ENCODE assay signal across 8 cellular contexts in the genomic region with DNA sequence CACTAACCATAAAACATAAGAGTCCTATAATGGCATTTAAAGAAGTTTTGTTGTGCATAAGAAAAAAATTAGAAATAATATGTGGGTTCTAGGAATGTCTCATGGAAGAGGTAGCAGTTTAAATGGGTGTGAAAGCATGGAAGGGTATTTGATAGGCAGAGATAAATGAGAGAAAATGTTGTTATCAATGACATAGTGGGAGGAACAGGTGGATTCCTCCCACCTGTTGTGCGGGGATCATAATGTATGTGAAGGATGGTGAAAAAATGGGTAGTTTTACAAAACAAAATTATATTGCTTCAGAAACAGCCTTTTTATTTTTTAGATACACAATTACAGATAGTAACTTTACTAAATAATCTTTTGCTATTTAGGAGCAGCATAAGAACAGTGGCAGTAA.
"Had no signal": no experiment of that assay in that cellular context is flagged by ENCODE, and none has a peak within 500 bp of the region (broad histone marks: within the 10 kb centered on the region; RNA-seq: fewer than 3 reads in every experiment).

No MANE protein-coding gene starts in this region.

- H3K9me3 ChIP-seq: HAP-1 had no signal

- H3K4me3 ChIP-seq: GM23248, GM23338, HAP-1 had no signal

- DNase-seq: GM23248, GOT3, H7, H9, HCEC 1CT, HFFc6 had no signal

- H3K36me3 ChIP-seq: HAP-1 had no signal

- H3K27ac ChIP-seq: GM23248 had no signal

- H3K4me1 ChIP-seq: HAP-1 had no signal
